ENCODE assay signal across 8 cellular contexts in genomic region chr3:51706788-51707731, GRCh38. TPM values are rescaled to one million over a fixed set of nuclear protein-coding genes. Genes with fewer than 3 reads are reported as not detected.
DNase-seq lines count a peak whose midpoint lies in the region; ATAC-seq and TF ChIP-seq lines count a peak whose summit lies in the region.

GRM2 (plus strand) TSS chr3:51707068; CDS start chr3:51708984, 1,916 bp downstream.

- peak; percentile 43 for DNase-seq in stimulated activated CD4-positive, alpha-beta T cell treated with anti-CD3 and anti-CD28 coated beads, Interleukin-15, amount 100 ng/mL, for 24 hours
- no peak for DNase-seq in stimulated activated CD4-positive, alpha-beta T cell treated with anti-CD3 and anti-CD28 coated beads, Interleukin-1b, Interleukin-23, amount 100 ng/mL, for 48 hours
- DNase-seq in SJCRH30 (peak; percentile 68 to 73), dorsolateral prefrontal cortex (peak in 8 of 10 donors; percentile 20 to 68 (median 56)), kidney tubule cell (ENCODE audit: low spot score) (peak; percentile 71), SKM-1 treated with dmso at 0.1 percent for 144 hours (lab: John Stamatoyannopoulos, UW; ENCODE audit: unreplicated experiment) (no peak)
- DNase-seq in stimulated activated naive B cell treated with anti-CD40 and anti-IgM and Interleukin-4, amounts not matched to agents 10 μg/mL and 1 μg/mL and 100 μg/mL, for 72 hours = no peak

- ATAC-seq in stimulated activated naive B cell treated with anti-CD40 and anti-IgM and Interleukin-4, amounts not matched to agents 10 μg/mL and 1 μg/mL and 100 μg/mL, for 72 hours (replicated peaks) = peak; percentile 26 to 31
- ATAC-seq in GM21381 (IDR thresholded peaks at IDR 0.05; ENCODE audit: unreplicated experiment) = no peak

- H3K27ac ChIP-seq in SJCRH30 (no peak within 1 kb of the TSS), dorsolateral prefrontal cortex (peak within 1 kb of the TSS in 51 of 59 donors; percentile 19 to 85 (median 60))

- H3K27me3 Mint-ChIP-seq in stimulated activated naive B cell treated with anti-CD40 and anti-IgM and Interleukin-4, amounts not matched to agents 10 μg/mL and 1 μg/mL and 100 μg/mL, for 72 hours = peaks cover 0 to 7% of the 10 kb centered on the region in 2 donors

- peaks cover 3% of the 10 kb centered on the region; the same call in 1 of the 2 replicates for H3K4me1 ChIP-seq in SJCRH30

- H3K4me3 ChIP-seq in SJCRH30 (peak within 1 kb of the TSS; percentile 36), dorsolateral prefrontal cortex (peak within 1 kb of the TSS; percentile 1 to 67 (median 50))

- H3K36me3 ChIP-seq in SJCRH30 = no peaks in the 10 kb centered on the region

- peak within 1 kb of the TSS; percentile 67 for H3K27ac Mint-ChIP-seq in stimulated activated naive B cell treated with anti-CD40 and anti-IgM and Interleukin-4, amounts not matched to agents 10 μg/mL and 1 μg/mL and 100 μg/mL, for 72 hours

- peaks cover 22 to 45% of the 10 kb centered on the region in 2 donors for H3K36me3 Mint-ChIP-seq in stimulated activated naive B cell treated with anti-CD40 and anti-IgM and Interleukin-4, amounts not matched to agents 10 μg/mL and 1 μg/mL and 100 μg/mL, for 72 hours

- intact Hi-C loops in dorsolateral prefrontal cortex (cut with DNase I) = loop anchor here in 1 of 2 donors (1.0 kb wide), 1 partner anchor 35 kb away; no protein-coding TSS in a partner anchor

- TF ChIP-seq CTCF in dorsolateral prefrontal cortex (IDR thresholded peaks at IDR 0.05 in 54 of 56, conservative IDR thresholded peaks at IDR 0.05 in 2 of 56; ENCODE audit: low read depth in 1 of 56, partially characterized antibody in 56 of 56) = peak in 1 of 56 donors; percentile 7

- H3K4me3 Mint-ChIP-seq in stimulated activated naive B cell treated with anti-CD40 and anti-IgM and Interleukin-4, amounts not matched to agents 10 μg/mL and 1 μg/mL and 100 μg/mL, for 72 hours = peak within 1 kb of the TSS in 1 of 2 donors; percentile 17

- H3K9me3 Mint-ChIP-seq in stimulated activated naive B cell treated with anti-CD40 and anti-IgM and Interleukin-4, amounts not matched to agents 10 μg/mL and 1 μg/mL and 100 μg/mL, for 72 hours = no peaks in the 10 kb centered on the region

- peaks cover 11 to 25% of the 10 kb centered on the region in 2 donors for H3K4me1 Mint-ChIP-seq in stimulated activated naive B cell treated with anti-CD40 and anti-IgM and Interleukin-4, amounts not matched to agents 10 μg/mL and 1 μg/mL and 100 μg/mL, for 72 hours

- no peaks in the 10 kb centered on the region for H3K9me3 ChIP-seq in SJCRH30 (replicated peaks)

- H3K27me3 ChIP-seq in SJCRH30 = no peaks in the 10 kb centered on the region
- no peaks in the 10 kb centered on the region for H3K27me3 ChIP-seq in dorsolateral prefrontal cortex

RNA-seq across cellular contexts. Expression of gene GRM2, which starts in this region (rescaled TPM):
- total RNA-seq in SJCRH30 (2014; rRNA removed; shearing (Covaris generic)) = 0.16 and 0.30 TPM in 2 replicates
- total RNA-seq in dorsolateral prefrontal cortex = 10 to 100 TPM in 119 of 120 experiments, 1 to 10 TPM in 1; 8.1 to 42.6 (median 23.1) TPM

Comparison
In these comparisons a context has a peak if more than half of its experiments do, and no peak if none do; other contexts are left out.
1. DNase-seq: peak in stimulated activated CD4-positive, alpha-beta T cell treated with anti-CD3 and anti-CD28 coated beads, Interleukin-15, amount 100 ng/mL, for 24 hours (single experiment), dorsolateral prefrontal cortex (8 of 10) and kidney tubule cell (single experiment); none in stimulated activated CD4-positive, alpha-beta T cell treated with anti-CD3 and anti-CD28 coated beads, Interleukin-1b, Interleukin-23, amount 100 ng/mL, for 48 hours (single experiment), stimulated activated naive B cell treated with anti-CD40 and anti-IgM and Interleukin-4, amounts not matched to agents 10 μg/mL and 1 μg/mL and 100 μg/mL, for 72 hours (single experiment) and SKM-1 treated with dmso at 0.1 percent for 144 hours (single experiment).
2. Peak in DNase-seq and H3K4me3 ChIP-seq in SJCRH30; RNA of the gene not detected or under 1 TPM.